Comparison of ENCODE assay signal across 8 cellular contexts in the genomic region with DNA sequence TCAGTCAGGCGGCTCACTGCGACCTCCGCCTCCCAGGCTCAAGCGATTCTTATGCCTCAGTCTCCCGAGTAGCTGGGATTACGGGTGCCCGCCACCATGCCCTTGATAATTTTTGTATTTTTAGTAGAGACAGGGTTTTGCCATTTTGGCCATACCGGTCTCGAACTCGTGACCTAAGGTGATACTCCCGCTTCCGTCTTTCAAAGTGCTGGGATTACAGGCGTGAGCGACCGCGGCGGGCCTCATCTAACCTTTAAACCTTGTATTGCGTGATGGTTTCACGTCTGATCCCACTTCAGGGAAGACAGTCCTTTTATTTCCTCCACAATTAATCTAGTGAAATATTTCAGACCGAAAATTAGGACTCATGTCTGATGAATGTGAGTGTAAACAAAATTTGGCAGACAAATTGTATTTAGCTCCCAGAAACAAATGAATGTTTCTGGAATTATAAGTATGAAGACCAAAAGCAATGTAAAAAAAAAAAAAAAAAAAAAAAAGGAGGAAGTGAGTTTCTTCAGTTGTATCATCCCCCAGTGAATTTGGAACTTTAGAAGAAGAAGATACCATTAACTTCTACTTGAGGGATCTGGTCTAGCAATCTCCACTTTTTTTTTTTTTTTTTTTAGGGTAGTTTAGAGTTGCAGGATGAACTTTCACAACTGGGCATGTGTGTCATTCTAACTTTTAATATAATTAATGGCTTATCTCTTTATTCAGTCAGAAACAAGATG. TPM values are rescaled to one million over a fixed set of nuclear protein-coding genes. Genes with fewer than 3 reads are reported as not detected.
DNase-seq lines count a peak whose midpoint lies in the region; ATAC-seq and TF ChIP-seq lines count a peak whose summit lies in the region.

No MANE protein-coding gene starts in this region.

- peaks cover 15% of the 10 kb centered on the region for H3K36me3 ChIP-seq in CD8-positive, alpha-beta memory T cell (ENCODE audit: insufficient read depth, low read length)
- H3K36me3 ChIP-seq in KMS-11 (ENCODE audit: insufficient read depth), result peaks cover 28% of the 10 kb centered on the region

- CTCF ChIA-PET in CD8-positive, alpha-beta memory T cell (lab: Charles Lee), result interaction anchor here (0.7 to 1.1 kb wide), 2 partner anchors 78 to 126 kb away, joined by 3 to 5 read pairs; a partner anchor contains a TSS

- no peak overlapping the region for H3K4me3 ChIP-seq in CD8-positive, alpha-beta memory T cell (ENCODE audit: low read length)
- H3K4me3 ChIP-seq in KMS-11 (IDR thresholded peaks at IDR 0.05; ENCODE audit: insufficient read depth, low read depth, low read length), result no peak overlapping the region

- H3K79me2 ChIP-seq in KMS-11 (ENCODE audit: insufficient read depth, low read depth), result peaks cover 71% of the 10 kb centered on the region

- H4K20me1 ChIP-seq in KMS-11 (ENCODE audit: insufficient read depth), result no peaks in the 10 kb centered on the region

- H2AFZ ChIP-seq in KMS-11 (ENCODE audit: low read depth), result no peak overlapping the region

- no peaks in the 10 kb centered on the region for H3K27me3 ChIP-seq in CD8-positive, alpha-beta memory T cell (ENCODE audit: insufficient read depth, low read length, poor library complexity, severe bottlenecking)
- H3K27me3 ChIP-seq in KMS-11 (ENCODE audit: insufficient read depth, low read depth), result no peaks in the 10 kb centered on the region

- DNase-seq in CD8-positive, alpha-beta memory T cell, result no peak
- DNase-seq in activated naive CD8-positive, alpha-beta T cell treated with anti-CD3 and anti-CD28 coated beads, Interleukin-2, amount 10 ng/mL, durations not matched to agents 7 days and 5 days, result no peak
- DNase-seq in naive thymus-derived CD8-positive, alpha-beta T cell, result no peak
- DNase-seq in COLO829 (ENCODE audit: low spot score), result no peak
- no peak for DNase-seq in NCI-H1694 treated with DMSO at 0.1 percent for 48 hours (lab: John Stamatoyannopoulos, UW)
- no peak for DNase-seq in posterior vena cava (ENCODE audit: low spot score)
- DNase-seq in activated gamma-delta T cell (lab: John Stamatoyannopoulos, UW), result no peak

- intact Hi-C loops in posterior vena cava (cut with DNase I), result loop anchor here in 1 of 2 donors (10.0 kb wide), 1 partner anchor 91 kb away; no protein-coding TSS in a partner anchor

- peaks cover 0 to 35% (median 3%) of the 10 kb centered on the region in 3 donors for H3K36me3 Mint-ChIP-seq in CD8-positive, alpha-beta memory T cell
- peaks cover 8% of the 10 kb centered on the region for H3K36me3 Mint-ChIP-seq in activated naive CD8-positive, alpha-beta T cell treated with anti-CD3 and anti-CD28 coated beads, Interleukin-2, amount 10 ng/mL, durations not matched to agents 7 days and 5 days
- peaks cover 0 to 29% (median 5%) of the 10 kb centered on the region in 3 donors for H3K36me3 Mint-ChIP-seq in naive thymus-derived CD8-positive, alpha-beta T cell

- peak overlapping the region in 7 of 8 donors; percentile 24 to 94 (median 84) for H3K27ac Mint-ChIP-seq in CD8-positive, alpha-beta memory T cell
- H3K27ac Mint-ChIP-seq in activated naive CD8-positive, alpha-beta T cell treated with anti-CD3 and anti-CD28 coated beads, Interleukin-2, amount 10 ng/mL, durations not matched to agents 7 days and 5 days, result peak overlapping the region; percentile 99
- peak overlapping the region; percentile 31 to 100 (median 82) for H3K27ac Mint-ChIP-seq in naive thymus-derived CD8-positive, alpha-beta T cell

- peak overlapping the region; percentile 80 for H3K4me2 ChIP-seq in KMS-11

- ATAC-seq in activated naive CD8-positive, alpha-beta T cell treated with anti-CD3 and anti-CD28 coated beads, Interleukin-2, amount 10 ng/mL, durations not matched to agents 7 days and 5 days (ENCODE audit: low read depth), result no peak
- ATAC-seq in naive thymus-derived CD8-positive, alpha-beta T cell, result no peak

- peaks cover 38 to 57% (median 54%) of the 10 kb centered on the region in 3 donors for H3K4me1 Mint-ChIP-seq in CD8-positive, alpha-beta memory T cell
- peaks cover 33% of the 10 kb centered on the region for H3K4me1 Mint-ChIP-seq in activated naive CD8-positive, alpha-beta T cell treated with anti-CD3 and anti-CD28 coated beads, Interleukin-2, amount 10 ng/mL, durations not matched to agents 7 days and 5 days
- H3K4me1 Mint-ChIP-seq in naive thymus-derived CD8-positive, alpha-beta T cell, result peaks cover 9 to 47% (median 38%) of the 10 kb centered on the region in 4 donors

- H3K27me3 Mint-ChIP-seq in CD8-positive, alpha-beta memory T cell, result peaks cover 0 to 5% of the 10 kb centered on the region in 2 donors
- H3K27me3 Mint-ChIP-seq in activated naive CD8-positive, alpha-beta T cell treated with anti-CD3 and anti-CD28 coated beads, Interleukin-2, amount 10 ng/mL, durations not matched to agents 7 days and 5 days, result peaks cover 6% of the 10 kb centered on the region
- H3K27me3 Mint-ChIP-seq in naive thymus-derived CD8-positive, alpha-beta T cell, result peaks cover 0 to 3% (median 0%) of the 10 kb centered on the region in 5 donors

- peak overlapping the region; percentile 97; the same call in 1 of the 2 replicates for H3K9ac ChIP-seq in KMS-11

- POLR2A ChIA-PET in CD8-positive, alpha-beta memory T cell (lab: Charles Lee), result interaction anchor here (0.6 kb wide), 1 partner anchor 36 kb away, joined by 3 read pairs; no protein-coding TSS in a partner anchor
- POLR2A ChIA-PET in activated naive CD8-positive, alpha-beta T cell treated with anti-CD3 and anti-CD28 coated beads, Interleukin-2, amount 10 ng/mL, durations not matched to agents 7 days and 5 days (lab: Charles Lee), result interaction anchor here (0.6 kb wide), 1 partner anchor 357 kb away, joined by 3 read pairs; no protein-coding TSS in a partner anchor
- POLR2A ChIA-PET in naive thymus-derived CD8-positive, alpha-beta T cell (lab: Charles Lee), result interaction anchor here (0.7 to 3.6 kb wide), 5 partner anchors 22 to 1386 kb away, joined by 3 to 47 read pairs (median 7); a partner anchor contains a TSS

- H3K4me1 ChIP-seq in CD8-positive, alpha-beta memory T cell (ENCODE audit: insufficient read depth, low read length), result peaks cover 28% of the 10 kb centered on the region
- H3K4me1 ChIP-seq in KMS-11 (ENCODE audit: low read depth, poor library complexity, severe bottlenecking), result peaks cover 40% of the 10 kb centered on the region

- H3K9me3 Mint-ChIP-seq in CD8-positive, alpha-beta memory T cell, result peaks cover 0 to 2% (median 0%) of the 10 kb centered on the region in 5 donors
- H3K9me3 Mint-ChIP-seq in activated naive CD8-positive, alpha-beta T cell treated with anti-CD3 and anti-CD28 coated beads, Interleukin-2, amount 10 ng/mL, durations not matched to agents 7 days and 5 days, result no peaks in the 10 kb centered on the region
- H3K9me3 Mint-ChIP-seq in naive thymus-derived CD8-positive, alpha-beta T cell, result no peaks in the 10 kb centered on the region

- H3K4me3 Mint-ChIP-seq in CD8-positive, alpha-beta memory T cell, result peak overlapping the region; percentile 76 to 98 (median 94)
- peak overlapping the region; percentile 93 for H3K4me3 Mint-ChIP-seq in activated naive CD8-positive, alpha-beta T cell treated with anti-CD3 and anti-CD28 coated beads, Interleukin-2, amount 10 ng/mL, durations not matched to agents 7 days and 5 days
- peak overlapping the region; percentile 72 to 100 (median 98) for H3K4me3 Mint-ChIP-seq in naive thymus-derived CD8-positive, alpha-beta T cell

- no peaks in the 10 kb centered on the region for H3K9me3 ChIP-seq in CD8-positive, alpha-beta memory T cell (ENCODE audit: low read length)

- no peak for TF ChIP-seq CTCF in KMS-11 (conservative IDR thresholded peaks at IDR 0.05; ENCODE audit: low read depth, low read length)

- peak overlapping the region; percentile 43 for H3K27ac ChIP-seq in CD8-positive, alpha-beta memory T cell (ENCODE audit: low read depth, low read length)
- peak overlapping the region; percentile 96; the same call in 1 of the 2 replicates for H3K27ac ChIP-seq in KMS-11

RNA-seq across cellular contexts. Expression of a gene that starts 1.6 kb away (rescaled TPM):
- total RNA-seq in CD8-positive, alpha-beta memory T cell, result 10 to 100 TPM; 39.5 to 40.1 TPM
- 39.8 TPM for polyA plus RNA-seq in CD8-positive, alpha-beta memory T cell
- total RNA-seq in activated naive CD8-positive, alpha-beta T cell treated with anti-CD3 and anti-CD28 coated beads, Interleukin-2, amount 10 ng/mL, durations not matched to agents 7 days and 5 days, result 10 to 100 TPM; 39.2 to 43.4 TPM
- 10 to 100 TPM; 38.8 to 39.2 TPM for total RNA-seq in naive thymus-derived CD8-positive, alpha-beta T cell
- polyA plus RNA-seq in naive thymus-derived CD8-positive, alpha-beta T cell, result 10 to 100 TPM; 28.2 to 31.1 (median 29.3) TPM
- 10 to 100 TPM; 20.7 to 20.8 TPM for total RNA-seq in posterior vena cava
